In the genomic region with DNA sequence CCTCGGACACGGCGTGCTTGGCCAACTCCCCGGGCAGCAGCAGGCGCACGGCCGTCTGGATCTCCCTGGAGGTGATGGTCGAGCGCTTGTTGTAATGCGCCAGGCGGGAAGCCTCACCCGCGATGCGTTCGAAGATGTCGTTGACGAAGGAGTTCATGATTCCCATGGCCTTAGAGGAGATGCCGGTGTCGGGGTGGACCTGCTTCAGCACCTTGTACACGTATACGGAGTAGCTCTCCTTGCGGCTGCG, we compare ENCODE assay signal across 8 cellular contexts.
DNase-seq lines count a peak whose midpoint lies in the region; ATAC-seq, FAIRE-seq and TF ChIP-seq lines count a peak whose summit lies in the region.
"Not testable (repeated sequence)": the region's sequence is repeated elsewhere in the genome, so short reads cannot be mapped to it uniquely, and the experiment has no call there.

No MANE protein-coding gene starts in this region.

- not testable (repeated sequence) for H3K4me3 Mint-ChIP-seq in CD4-positive, CD25-positive, alpha-beta regulatory T cell

- WGBS in esophagus squamous epithelium, 2 donors, result 0% methylated on average over 8 to 9 of the region's 23 CpGs
- 0 to 1% methylated on average over 6 to 12 of the region's 23 CpGs for WGBS in testis, 2 donors

- H3K27ac ChIP-seq in CD4-positive, CD25-positive, alpha-beta regulatory T cell (ENCODE audit: insufficient read depth, low read length, poor library complexity, severe bottlenecking), result peak overlapping the region; percentile 97
- H3K27ac ChIP-seq in RWPE1 (peak overlapping the region; percentile 97), brain microvascular endothelial cell (peak overlapping the region; percentile 77), esophagus squamous epithelium (peak overlapping the region; percentile 89 to 97 (median 96)), kidney (ENCODE audit: low read depth in 2 of 2, low read length in 2 of 2) (peak overlapping the region; percentile 83 to 93), testis (peak overlapping the region; percentile 69 to 92)

- not testable (repeated sequence) for TF ChIP-seq CTCF in RWPE1 (conservative IDR thresholded peaks at IDR 0.05; ENCODE audit: low read depth); brain microvascular endothelial cell (IDR thresholded peaks at IDR 0.05; ENCODE audit: low read depth, low read length, missing control alignments); esophagus squamous epithelium (IDR thresholded peaks at IDR 0.05); kidney (IDR thresholded peaks at IDR 0.05; ENCODE audit: borderline replicate concordance, extremely low read depth, insufficient read depth); testis (IDR thresholded peaks at IDR 0.05)

- H3K4me1 ChIP-seq in CD4-positive, CD25-positive, alpha-beta regulatory T cell (ENCODE audit: control insufficient read depth, insufficient read depth, low read length, poor library complexity, severe bottlenecking), result peaks cover 32% of the 10 kb centered on the region
- H3K4me1 ChIP-seq in HAP-1, result peaks cover 11% of the 10 kb centered on the region
- H3K4me1 ChIP-seq in esophagus squamous epithelium, result peaks cover 0 to 45% (median 18%) of the 10 kb centered on the region in 3 donors
- H3K4me1 ChIP-seq in kidney (ENCODE audit: control insufficient read depth in 1 of 2, insufficient read depth in 1 of 2, low read depth in 1 of 2, low read length in 2 of 2); testis: not testable (repeated sequence)
- peaks cover 14% of the 10 kb centered on the region for H3K4me1 ChIP-seq in neuron (ENCODE audit: insufficient read depth, low read length)

- H2AFZ ChIP-seq in neuron (ENCODE audit: low read depth, low read length), result not testable (repeated sequence)

- peaks cover 5 to 30% (median 19%) of the 10 kb centered on the region in 4 donors for H3K4me1 Mint-ChIP-seq in CD4-positive, CD25-positive, alpha-beta regulatory T cell

- not testable (repeated sequence) for H3K27me3 Mint-ChIP-seq in CD4-positive, CD25-positive, alpha-beta regulatory T cell

- peak overlapping the region; percentile 97 for H3K4me3 ChIP-seq in CD4-positive, CD25-positive, alpha-beta regulatory T cell (ENCODE audit: low read depth, low read length)
- H3K4me3 ChIP-seq in HAP-1, result peak overlapping the region; percentile 51
- H3K4me3 ChIP-seq in brain microvascular endothelial cell (ENCODE audit: low read depth, low read length), result peak overlapping the region; percentile 74
- H3K4me3 ChIP-seq in esophagus squamous epithelium, result peak overlapping the region; percentile 45 to 70 (median 66)
- peak overlapping the region; percentile 75 to 80 for H3K4me3 ChIP-seq in kidney (ENCODE audit: low read length in 2 of 2)
- peak overlapping the region; percentile 98 for H3K4me3 ChIP-seq in neuron (ENCODE audit: low read length)
- H3K4me3 ChIP-seq in testis, result peak overlapping the region; percentile 58 to 71

- CTCF ChIA-PET in RWPE1 (lab: Yijun Ruan, JAX), result not testable (repeated sequence)

- H3K27ac Mint-ChIP-seq in CD4-positive, CD25-positive, alpha-beta regulatory T cell, result not testable (repeated sequence)

- in situ Hi-C loops in HAP-1 (cut with MboI; ENCODE audit: low sequenced_read_pairs), result loop anchor here (5.0 kb wide), 2 partner anchors 691 to 1114 kb away; a partner anchor contains a TSS
- in situ Hi-C loops in brain microvascular endothelial cell (cut with HindIII; ENCODE audit: low pct_ligation_motif_present, low sequenced_read_pairs), result not testable (repeated sequence)

- not testable (repeated sequence) for H3K9me3 Mint-ChIP-seq in CD4-positive, CD25-positive, alpha-beta regulatory T cell

- not testable (repeated sequence) for H3K36me3 ChIP-seq in CD4-positive, CD25-positive, alpha-beta regulatory T cell (ENCODE audit: control insufficient read depth, insufficient read depth, low read length); HAP-1 (replicated peaks); brain microvascular endothelial cell (replicated peaks); esophagus squamous epithelium; kidney (ENCODE audit: control insufficient read depth in 1 of 2, insufficient read depth in 2 of 2, low read length in 2 of 2); neuron (ENCODE audit: insufficient read depth, low read length); testis (ENCODE audit: low read depth, missing control alignments)

- TF ChIP-seq POLR2A in esophagus squamous epithelium (IDR thresholded peaks at IDR 0.05); testis (IDR thresholded peaks at IDR 0.05): not testable (repeated sequence)

- FAIRE-seq in kidney (lab: Jason Lieb, UNC), result not testable (repeated sequence)

- ATAC-seq in CD4-positive, CD25-positive, alpha-beta regulatory T cell (ENCODE audit: low read depth in 2 of 2), result peak; percentile 38 to 43

- not testable (repeated sequence) for DNase-seq in CD4-positive, CD25-positive, alpha-beta regulatory T cell; HAP-1 (ENCODE audit: low spot score in 2 of 2); RWPE1 (ENCODE audit: low spot score); brain microvascular endothelial cell; esophagus squamous epithelium (lab: John Stamatoyannopoulos, UW); kidney; testis

- POLR2A ChIA-PET in RWPE1 (lab: Yijun Ruan, JAX; ENCODE audit: low non-redundant PET), result interaction anchor here (0.9 to 2.2 kb wide), 9 partner anchors 10 to 950 kb away, joined by 3 to 35 read pairs (median 6); a partner anchor contains a TSS

- intact Hi-C loops in esophagus squamous epithelium (cut with DNase I); kidney (cut with DNase I); testis (cut with DNase I; ENCODE audit: low total_unique reads): not testable (repeated sequence)

- H3K27me3 ChIP-seq in CD4-positive, CD25-positive, alpha-beta regulatory T cell (ENCODE audit: control insufficient read depth, insufficient read depth, low read length); HAP-1 (ENCODE audit: low read depth); brain microvascular endothelial cell (replicated peaks); esophagus squamous epithelium; neuron (ENCODE audit: insufficient read depth, low read length); testis: not testable (repeated sequence)

- H3K9ac ChIP-seq in kidney (ENCODE audit: low read length in 2 of 2), result peak overlapping the region in 1 of 2 donors; percentile 74

- not testable (repeated sequence) for H3K36me3 Mint-ChIP-seq in CD4-positive, CD25-positive, alpha-beta regulatory T cell

- not testable (repeated sequence) for H3K9me3 ChIP-seq in CD4-positive, CD25-positive, alpha-beta regulatory T cell (ENCODE audit: control insufficient read depth in 2 of 2, low read length in 2 of 2); HAP-1; esophagus squamous epithelium; kidney (ENCODE audit: control insufficient read depth in 1 of 2, low read length in 2 of 2); neuron (ENCODE audit: low read length); testis
